In the genomic region with DNA sequence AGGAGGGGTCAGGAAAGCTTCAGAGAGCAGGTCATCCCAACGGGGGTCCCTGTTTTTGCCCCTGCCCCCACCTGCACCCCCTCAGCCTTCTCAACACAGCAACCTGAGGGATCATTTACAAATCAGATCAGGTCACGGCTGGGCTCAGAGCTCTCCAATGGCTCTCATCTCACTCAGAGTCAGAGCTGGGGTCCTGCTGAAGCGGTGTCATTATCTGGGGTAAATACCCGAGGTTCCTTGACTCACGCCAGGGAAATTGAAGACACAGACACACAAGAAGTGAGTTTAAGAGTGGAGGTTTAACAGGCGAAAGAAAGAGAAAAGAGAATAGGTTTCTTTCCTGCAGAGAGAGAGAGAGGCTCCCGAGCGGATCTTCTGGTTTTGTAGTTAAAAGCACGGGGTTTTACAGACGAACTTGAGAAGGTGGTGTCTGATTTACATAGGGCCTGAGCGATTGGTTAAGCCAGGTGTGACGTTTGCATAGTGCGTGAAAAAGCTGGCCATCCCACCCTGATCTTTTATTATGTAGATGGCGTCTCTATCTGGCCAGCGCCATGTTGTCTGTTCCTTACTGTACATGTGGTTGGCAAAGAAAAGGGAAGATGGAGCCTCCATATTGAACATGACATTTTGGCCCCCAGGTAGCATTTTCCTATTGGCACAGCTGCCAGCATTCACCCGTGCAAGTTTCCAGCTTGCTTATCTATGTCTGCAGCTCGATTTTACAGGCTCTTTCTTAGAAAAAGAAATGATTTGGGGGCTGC, we compare ENCODE assay signal across 9 cellular contexts. TPM values are rescaled to one million over a fixed set of nuclear protein-coding genes. Genes with fewer than 3 reads are reported as not detected.
A peak's percentile ranks its signal among the peaks of the same experiment; 100 is the strongest.
DNase-seq lines count a peak whose midpoint lies in the region; ATAC-seq and TF ChIP-seq lines count a peak whose summit lies in the region.
"Had no signal": no experiment of that assay in that cellular context is flagged by ENCODE, and none has a peak within 500 bp of the region (broad histone marks: within the 10 kb centered on the region; RNA-seq: fewer than 3 reads in every experiment).

No MANE protein-coding gene starts in this region.

- peaks cover 43% of the 10 kb centered on the region for H3K4me1 Mint-ChIP-seq in neural progenitor cell
- H3K4me1 Mint-ChIP-seq in activated naive CD4-positive, alpha-beta T cell treated with anti-CD3 and anti-CD28 coated beads for 36 hours (ENCODE audit: low read depth), result peaks cover 8% of the 10 kb centered on the region

- H3K27me3 ChIP-seq in neural progenitor cell, result no peaks in the 10 kb centered on the region

- POLR2A ChIA-PET in OCI-LY7 (lab: Charles Lee), result no interaction called here

- CTCF ChIA-PET in OCI-LY7 (lab: Charles Lee; ENCODE audit: unreplicated experiment), result no interaction called here
- CTCF ChIA-PET in activated naive CD4-positive, alpha-beta T cell treated with anti-CD3 and anti-CD28 coated beads for 36 hours (lab: Charles Lee), result interaction anchor here (0.6 to 2.7 kb wide), 4 partner anchors 13 to 411 kb away, joined by 3 to 19 read pairs (median 4); no protein-coding TSS in a partner anchor

- intact Hi-C loops in OCI-LY7 (cut with micrococcal nuclease; ENCODE audit: unreplicated experiment), result no loop called here
- intact Hi-C loops in activated naive CD4-positive, alpha-beta T cell treated with anti-CD3 and anti-CD28 coated beads for 36 hours (cut with micrococcal nuclease), result no loop called here

- H3K36me3 Mint-ChIP-seq in neural progenitor cell, result no peaks in the 10 kb centered on the region
- no peaks in the 10 kb centered on the region for H3K36me3 Mint-ChIP-seq in activated naive CD4-positive, alpha-beta T cell treated with anti-CD3 and anti-CD28 coated beads for 36 hours (ENCODE audit: low read depth)

- H4K20me1 ChIP-seq in OCI-LY7 (ENCODE audit: insufficient read depth, low read length), result no peaks in the 10 kb centered on the region
- no peaks in the 10 kb centered on the region for H4K20me1 ChIP-seq in neural progenitor cell (ENCODE audit: low read depth)

- H3K36me3 ChIP-seq in OCI-LY7 (ENCODE audit: insufficient read depth, low read length), result no peaks in the 10 kb centered on the region
- no peaks in the 10 kb centered on the region for H3K36me3 ChIP-seq in neural progenitor cell

- peak overlapping the region; percentile 87 for H3K4me3 Mint-ChIP-seq in neural progenitor cell
- no peak overlapping the region for H3K4me3 Mint-ChIP-seq in activated naive CD4-positive, alpha-beta T cell treated with anti-CD3 and anti-CD28 coated beads for 36 hours

- no peaks in the 10 kb centered on the region for H3K9me3 Mint-ChIP-seq in neural progenitor cell
- H3K9me3 Mint-ChIP-seq in activated naive CD4-positive, alpha-beta T cell treated with anti-CD3 and anti-CD28 coated beads for 36 hours, result no peaks in the 10 kb centered on the region

- H3K9me3 ChIP-seq in OCI-LY7 (ENCODE audit: low read length) (no peaks in the 10 kb centered on the region), neural progenitor cell (ENCODE audit: low read depth) (no peaks in the 10 kb centered on the region)

- DNase-seq in ELF-1 (ENCODE audit: low read depth, low spot score) (peak; percentile 97), OCI-LY7 (ENCODE audit: low spot score) (no peak), foreskin melanocyte (peak; percentile 51), neural progenitor cell (ENCODE audit: low spot score) (peak; percentile 83), GOT3 (lab: John Stamatoyannopoulos, UW) (no peak)
- no peak for DNase-seq in activated CD8-positive, alpha-beta memory T cell treated with anti-CD3 and anti-CD28 coated beads for 24 hours
- no peak for DNase-seq in activated naive CD4-positive, alpha-beta T cell treated with anti-CD3 and anti-CD28 coated beads for 36 hours
- DNase-seq: T-helper 1 cell had no signal

- no peak for ATAC-seq in GM18502 (IDR thresholded peaks at IDR 0.05; ENCODE audit: poor library complexity, unreplicated experiment)

- no peak for TF ChIP-seq CTCF in OCI-LY7 (conservative IDR thresholded peaks at IDR 0.05; ENCODE audit: low read length)
- TF ChIP-seq CTCF in neural progenitor cell (IDR thresholded peaks at IDR 0.05), result no peak

- peak overlapping the region; percentile 98 for H3K27ac Mint-ChIP-seq in neural progenitor cell
- H3K27ac Mint-ChIP-seq in activated naive CD4-positive, alpha-beta T cell treated with anti-CD3 and anti-CD28 coated beads for 36 hours, result no peak overlapping the region

- H3K9me2 ChIP-seq in OCI-LY7 (ENCODE audit: insufficient read depth, low read length), result no peaks in the 10 kb centered on the region

- H3K27ac ChIP-seq in OCI-LY7 (ENCODE audit: low read depth, low read length, poor library complexity, severe bottlenecking), result no peak overlapping the region
- H3K27ac ChIP-seq in neural progenitor cell, result peak overlapping the region; percentile 55

- H3K4me1 ChIP-seq in OCI-LY7 (ENCODE audit: insufficient read depth, low read length, poor library complexity, severe bottlenecking), result peaks cover 15% of the 10 kb centered on the region
- H3K4me1 ChIP-seq in neural progenitor cell, result peaks cover 27% of the 10 kb centered on the region

- H3K4me3 ChIP-seq in OCI-LY7 (ENCODE audit: low read depth, low read length, poor library complexity, severe bottlenecking) (no peak overlapping the region), neural progenitor cell (peak overlapping the region; percentile 59)

- no TSS peak for BruUV-seq in OCI-LY7 (replicated peaks; lab: Mats Ljungman, UMichigan)

- H3K79me2 ChIP-seq in OCI-LY7 (ENCODE audit: insufficient read depth, low read depth, low read length) (no peaks in the 10 kb centered on the region), neural progenitor cell (ENCODE audit: low read depth) (no peaks in the 10 kb centered on the region)

- no peak overlapping the region for H3K9ac ChIP-seq in neural progenitor cell

- H2AFZ ChIP-seq in OCI-LY7 (ENCODE audit: low read length) (no peak overlapping the region), neural progenitor cell (replicated peaks) (peak overlapping the region; percentile 98)

- H3K27me3 Mint-ChIP-seq in neural progenitor cell (ENCODE audit: insufficient read depth, low read depth), result peaks cover 9% of the 10 kb centered on the region
- H3K27me3 Mint-ChIP-seq in activated naive CD4-positive, alpha-beta T cell treated with anti-CD3 and anti-CD28 coated beads for 36 hours (ENCODE audit: low read depth), result no peaks in the 10 kb centered on the region

- H3F3A ChIP-seq in neural progenitor cell (ENCODE audit: low read depth), result peaks cover 48% of the 10 kb centered on the region

- peak overlapping the region; percentile 47; the same call in 1 of the 2 replicates for H3K4me2 ChIP-seq in OCI-LY7 (ENCODE audit: low read length)
- H3K4me2 ChIP-seq in neural progenitor cell, result peak overlapping the region; percentile 88

RNA-seq across cellular contexts. Expression of a gene that starts 51.4 kb away (rescaled TPM):
- total RNA-seq in OCI-LY7 (2014; rRNA removed; shearing (Covaris generic)), result 86.0 and 118 TPM in 2 replicates
- total RNA-seq in OCI-LY7 (2022) (115 and 118 TPM in 2 replicates), neural progenitor cell (ENCODE audit: low replicate concordance) (396 and 521 TPM in 2 replicates)
- 100 to 1,000 TPM; 112 to 118 TPM for total RNA-seq in activated naive CD4-positive, alpha-beta T cell treated with anti-CD3 and anti-CD28 coated beads for 36 hours

Comparison
In these comparisons a context has a peak if more than half of its experiments do, and no peak if none do; other contexts are left out.
1. DNase-seq: peak in ELF-1 (single experiment), foreskin melanocyte (single experiment) and neural progenitor cell (single experiment); none in OCI-LY7 (single experiment), GOT3 (single experiment), activated CD8-positive, alpha-beta memory T cell treated with anti-CD3 and anti-CD28 coated beads for 24 hours (single experiment) and activated naive CD4-positive, alpha-beta T cell treated with anti-CD3 and anti-CD28 coated beads for 36 hours (single experiment).